In the genomic region with DNA sequence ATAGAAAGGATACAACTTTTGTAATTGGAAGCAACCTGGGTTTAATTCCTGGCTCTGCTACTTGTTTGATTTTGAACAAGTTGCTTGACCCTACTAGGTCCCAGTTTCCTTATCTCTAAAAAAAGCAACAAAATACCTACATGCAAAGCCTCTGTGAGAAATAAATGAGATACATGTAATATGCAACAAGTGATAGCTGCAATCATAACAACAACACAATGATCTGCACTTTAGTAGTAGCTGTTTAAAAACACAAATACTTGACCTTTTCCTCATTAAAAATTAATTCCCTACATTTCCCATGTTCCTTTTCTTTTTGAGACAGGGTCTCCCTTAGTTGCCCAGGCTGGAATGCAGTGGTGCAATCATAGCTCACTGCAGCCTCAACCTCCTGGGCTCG, we compare ENCODE assay signal across 26 cellular contexts.
"Had no signal": no experiment of that assay in that cellular context is flagged by ENCODE, and none has a peak within 500 bp of the region (broad histone marks: within the 10 kb centered on the region; RNA-seq: fewer than 3 reads in every experiment).

No MANE protein-coding gene starts in this region.

- ATAC-seq: naive thymus-derived CD8-positive, alpha-beta T cell; natural killer cell treated with Interleukin-12 subunit alpha and Interleukin-12 subunit beta and Interleukin-15 and Interleukin-18, amount 100 ng/mL, for 72 hours; psoas muscle; right cardiac atrium; stimulated activated effector memory CD8-positive, alpha-beta T cell treated with anti-CD3 and anti-CD28 coated beads, Interleukin-12 subunit alpha, Interleukin-12 subunit beta, amount 100 ng/mL, for 72 hours; stimulated activated naive B cell treated with anti-CD40 and anti-IgM and Interleukin-4, amounts not matched to agents 10 μg/mL and 1 μg/mL and 100 μg/mL, for 72 hours had no signal

- H3K4me3 ChIP-seq: neural progenitor cell, ovary, psoas muscle, right lobe of liver, sigmoid colon, stomach, thoracic aorta, thyroid gland, tibial nerve, upper lobe of left lung, vagina had no signal

- DNase-seq: naive thymus-derived CD8-positive, alpha-beta T cell; nephron progenitor cell; occipital lobe; ovary; posterior cingulate gyrus; psoas muscle; right cardiac atrium; right lobe of liver; sigmoid colon; stimulated activated CD4-positive, alpha-beta T cell treated with anti-CD3 and anti-CD28 coated beads, Interleukin-15, amount 100 ng/mL, for 24 hours; stimulated activated CD4-positive, alpha-beta T cell treated with anti-CD3 and anti-CD28 coated beads, Interleukin-2, amount 100 ng/mL, for 24 hours; stimulated activated CD4-positive, alpha-beta T cell treated with anti-CD3 and anti-CD28 coated beads, Interleukin-2, amount 100 ng/mL, for 48 hours; stimulated activated CD4-positive, alpha-beta T cell treated with anti-CD3 and anti-CD28 coated beads, Interleukin-4, amount 100 ng/mL, for 24 hours; stimulated activated naive B cell treated with anti-CD40 and anti-IgM and Interleukin-4, amounts not matched to agents 10 μg/mL and 1 μg/mL and 100 μg/mL, for 72 hours; stimulated activated naive CD4-positive, alpha-beta T cell treated with Interleukin-2 at 50 U/mL for 16 hours; stomach; thyroid gland; trophoblast cell; upper lobe of left lung had no signal

- H3K9me3 ChIP-seq: ovary, psoas muscle, right lobe of liver, sigmoid colon, stomach, thoracic aorta, thyroid gland, tibial nerve, upper lobe of left lung, vagina had no signal

- H3K27ac ChIP-seq: neural progenitor cell, ovary, parathyroid adenoma, psoas muscle, right lobe of liver, sigmoid colon, stomach, thoracic aorta, thyroid gland, tibial nerve, upper lobe of left lung, vagina had no signal

- H3K79me2 ChIP-seq: parathyroid adenoma had no signal

- H3K36me3 ChIP-seq: neural progenitor cell, ovary, sigmoid colon, upper lobe of left lung had no signal

- H3K27me3 ChIP-seq: neural progenitor cell, ovary, right lobe of liver, sigmoid colon, stomach, thyroid gland, tibial nerve, upper lobe of left lung, vagina had no signal

- H3K4me1 ChIP-seq: sigmoid colon, stomach, thyroid gland, vagina had no signal

- H3K9ac ChIP-seq: neural progenitor cell, parathyroid adenoma had no signal

- H3K4me2 ChIP-seq: neural progenitor cell had no signal
